Comparison of ENCODE assay signal across 9 cellular contexts in the genomic region with DNA sequence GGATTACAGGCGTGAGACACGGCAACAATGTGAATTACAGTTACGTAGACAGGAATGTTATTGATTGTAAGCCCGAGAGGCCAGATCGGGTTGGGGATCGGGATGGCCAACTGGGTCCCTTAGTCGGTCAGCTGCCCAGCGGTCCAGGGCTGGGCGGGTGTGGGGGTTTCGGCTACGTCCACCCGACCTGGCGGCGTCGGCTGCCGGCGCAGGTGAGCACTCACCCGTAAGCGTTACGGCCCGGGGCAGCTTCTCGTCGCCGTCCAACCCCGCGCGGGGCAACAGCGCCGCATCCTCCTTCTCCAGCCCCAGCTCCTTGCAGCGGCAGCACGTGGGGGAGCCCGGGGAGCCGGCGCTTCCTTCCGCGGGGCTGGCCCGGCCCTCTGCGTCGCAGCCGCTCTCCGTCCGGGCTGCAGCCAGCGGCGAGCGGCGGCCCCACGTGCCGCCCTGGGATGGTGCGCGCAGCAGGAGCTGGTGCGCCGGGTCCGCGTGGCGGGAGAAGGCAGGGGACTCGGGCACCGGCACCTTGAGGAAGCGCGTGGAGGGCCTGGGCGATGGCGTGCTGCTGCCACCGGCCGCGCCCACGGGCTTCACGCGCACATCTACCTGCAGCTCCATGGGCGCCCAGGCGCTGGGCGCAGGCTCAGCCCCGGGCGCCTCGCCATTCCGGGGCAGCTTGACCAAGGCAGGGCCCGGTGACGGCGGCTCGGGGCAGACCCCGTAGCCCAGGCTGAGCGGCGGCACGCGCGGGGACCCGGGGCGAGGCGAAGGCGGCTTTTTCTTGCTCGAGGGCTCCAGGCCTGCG. TPM values are rescaled to one million over a fixed set of nuclear protein-coding genes. Genes with fewer than 3 reads are reported as not detected.
DNase-seq lines count a peak whose midpoint lies in the region; ATAC-seq, FAIRE-seq and TF ChIP-seq lines count a peak whose summit lies in the region.
"Had no signal": no experiment of that assay in that cellular context is flagged by ENCODE, and none has a peak within 500 bp of the region (broad histone marks: within the 10 kb centered on the region; RNA-seq: fewer than 3 reads in every experiment).

No MANE protein-coding gene starts in this region.

- H3K27ac Mint-ChIP-seq in T-helper 2 cell treated with Interferon-gamma antibody and Interleukin-4, amounts not matched to agents 5 μg/mL and 100 μg/mL, for 36 hours: no peak overlapping the region

- H3K27me3 ChIP-seq in pancreas: peaks cover 0 to 13% (median 2%) of the 10 kb centered on the region in 4 donors
- H3K27me3 ChIP-seq in Karpas-422 (ENCODE audit: low read length): no peaks in the 10 kb centered on the region

- H3K4me3 Mint-ChIP-seq in T-helper 2 cell treated with Interferon-gamma antibody and Interleukin-4, amounts not matched to agents 5 μg/mL and 100 μg/mL, for 36 hours: peak overlapping the region; percentile 38

- H3K4me1 Mint-ChIP-seq in T-helper 2 cell treated with Interferon-gamma antibody and Interleukin-4, amounts not matched to agents 5 μg/mL and 100 μg/mL, for 36 hours (ENCODE audit: low read depth): peaks cover 3% of the 10 kb centered on the region

- no peak overlapping the region for H3K4me2 ChIP-seq in Karpas-422 (ENCODE audit: low read depth, low read length, poor library complexity, severe bottlenecking)

- TF ChIP-seq CTCF in GM12875 (IDR thresholded peaks at IDR 0.05; ENCODE audit: borderline replicate concordance, insufficient read depth, low read depth, low read length): no peak
- no peak for TF ChIP-seq CTCF in fibroblast of the aortic adventitia (IDR thresholded peaks at IDR 0.05; ENCODE audit: insufficient read depth, low read length)
- no peak for TF ChIP-seq CTCF in pancreas (IDR thresholded peaks at IDR 0.05)

- no peak overlapping the region for H2AFZ ChIP-seq in Karpas-422 (ENCODE audit: low read length)

- no peak overlapping the region for H3K9ac ChIP-seq in Karpas-422 (ENCODE audit: low read length)

- no peaks in the 10 kb centered on the region for H3K79me2 ChIP-seq in Karpas-422 (ENCODE audit: low read length)

- DNase-seq in T-helper 2 cell treated with Interferon-gamma antibody and Interleukin-4, amounts not matched to agents 5 μg/mL and 100 μg/mL, for 36 hours (ENCODE audit: low spot score): peak; percentile 16
- DNase-seq in fibroblast of the aortic adventitia (ENCODE audit: low read depth): no peak
- peak in 5 of 6 donors; percentile 20 to 66 (median 36) for DNase-seq in pancreas
- DNase-seq in NCI-H510A treated with DMSO at 0.1 percent for 48 hours (lab: John Stamatoyannopoulos, UW): no peak
- DNase-seq in urothelium cell line (ENCODE audit: low spot score): no peak
- DNase-seq in Karpas-422: no peak

- H3K36me3 Mint-ChIP-seq in T-helper 2 cell treated with Interferon-gamma antibody and Interleukin-4, amounts not matched to agents 5 μg/mL and 100 μg/mL, for 36 hours (ENCODE audit: low read depth): no peaks in the 10 kb centered on the region

- peak; percentile 26 for ATAC-seq in HG02588 (IDR thresholded peaks at IDR 0.05; ENCODE audit: unreplicated experiment)
- peak; percentile 72 to 80 (median 80) for ATAC-seq in pancreas
- ATAC-seq: Panc1 had no signal

- no peak for FAIRE-seq in pancreas (lab: Jason Lieb, UNC)
- no peak for FAIRE-seq in urothelium cell line (lab: Jason Lieb, UNC)

- H3K4me1 ChIP-seq in pancreas (peaks cover 0 to 4% (median 0%) of the 10 kb centered on the region in 3 donors), Karpas-422 (ENCODE audit: low read length) (no peaks in the 10 kb centered on the region)

- H3K27me3 Mint-ChIP-seq in T-helper 2 cell treated with Interferon-gamma antibody and Interleukin-4, amounts not matched to agents 5 μg/mL and 100 μg/mL, for 36 hours (ENCODE audit: low read depth): peaks cover 60% of the 10 kb centered on the region

- no peaks in the 10 kb centered on the region for H3K9me3 Mint-ChIP-seq in T-helper 2 cell treated with Interferon-gamma antibody and Interleukin-4, amounts not matched to agents 5 μg/mL and 100 μg/mL, for 36 hours

- H3K27ac ChIP-seq in pancreas (no peak overlapping the region), Karpas-422 (ENCODE audit: low read length) (no peak overlapping the region)

- no peaks in the 10 kb centered on the region for H4K20me1 ChIP-seq in Karpas-422 (ENCODE audit: insufficient read depth, low read depth, low read length)

- intact Hi-C loops in pancreas (cut with DNase I): no loop called here

- WGBS in pancreas, 2 donors: 7 to 10% methylated on average over 68 to 90 of the region's 90 CpGs

- H3K36me3 ChIP-seq in pancreas (no peaks in the 10 kb centered on the region), Karpas-422 (ENCODE audit: insufficient read depth, low read length) (no peaks in the 10 kb centered on the region)

- H3K9me2 ChIP-seq in Karpas-422 (replicated peaks; ENCODE audit: insufficient read depth, low read length): no peaks in the 10 kb centered on the region

- H3K4me3 ChIP-seq in GM12875 (ENCODE audit: low read depth, low read length): peak overlapping the region; percentile 2
- H3K4me3 ChIP-seq in fibroblast of the aortic adventitia (ENCODE audit: low read depth, low read length): peak overlapping the region; percentile 35
- H3K4me3 ChIP-seq in pancreas: peak overlapping the region in 3 of 4 donors; percentile 9 to 44 (median 22)
- no peak overlapping the region for H3K4me3 ChIP-seq in Karpas-422 (ENCODE audit: low read length)

- H3K9me3 ChIP-seq in pancreas (no peaks in the 10 kb centered on the region), Karpas-422 (ENCODE audit: low read length) (no peaks in the 10 kb centered on the region)

RNA-seq across cellular contexts. Expression of gene KLRG2, which starts 0.6 kb away (rescaled TPM):
- total RNA-seq in fibroblast of the aortic adventitia (ENCODE audit: low replicate concordance) (not detected in 2 replicates), pancreas (1 to 10 TPM in 1 of 6 donors, under 1 TPM in 3, not detected in 2; 0.12 to 1.9 (median 0.14) TPM)
- under 1 TPM in 1 of 2 donors, not detected in 1; 0.02 TPM for polyA plus RNA-seq in pancreas
- total RNA-seq in Karpas-422 (2014; rRNA removed; shearing (Covaris generic); ENCODE audit: low replicate concordance): not detected in 2 replicates

RNA-seq across cellular contexts. Expression of gene CLEC2L, which starts 40.6 kb away (rescaled TPM):
- total RNA-seq in fibroblast of the aortic adventitia (ENCODE audit: low replicate concordance) (not detected in 2 replicates), pancreas (not detected)
- not detected for polyA plus RNA-seq in pancreas
- total RNA-seq in Karpas-422 (2014; rRNA removed; shearing (Covaris generic); ENCODE audit: low replicate concordance): not detected in 2 replicates

Comparison
In these comparisons a context has a peak if more than half of its experiments do, and no peak if none do; other contexts are left out.
1. DNase-seq: peak in T-helper 2 cell treated with Interferon-gamma antibody and Interleukin-4, amounts not matched to agents 5 μg/mL and 100 μg/mL, for 36 hours (single experiment) and pancreas (5 of 6); none in fibroblast of the aortic adventitia (single experiment), NCI-H510A treated with DMSO at 0.1 percent for 48 hours (single experiment), urothelium cell line (single experiment) and Karpas-422 (single experiment).